Comparison of ENCODE assay signal across 7 cellular contexts in the genomic region with DNA sequence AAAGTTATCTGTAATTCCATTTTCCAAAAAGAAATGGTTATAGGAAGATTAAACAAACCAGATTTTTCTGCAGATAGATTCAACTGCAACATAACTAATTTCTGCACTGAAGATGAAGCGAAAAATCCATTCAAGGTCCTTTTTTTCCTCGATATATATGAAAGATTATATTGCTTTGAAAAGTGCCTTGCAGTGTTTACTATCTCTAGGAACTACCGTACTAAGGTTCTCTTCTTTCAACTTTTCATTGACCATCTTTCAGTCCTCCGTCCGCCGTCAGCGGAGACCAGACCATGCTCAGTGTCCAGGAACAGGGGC. TPM values are rescaled to one million over a fixed set of nuclear protein-coding genes. Genes with fewer than 3 reads are reported as not detected.
DNase-seq lines count a peak whose midpoint lies in the region; ATAC-seq lines count a peak whose summit lies in the region.

No MANE protein-coding gene starts in this region.

- DNase-seq in HS-27A (ENCODE audit: low read depth) (peak; percentile 8), immature natural killer cell (peak in 1 of 3 donors; percentile 1), NOMO-1 treated with dmso at 0.1 percent for 144 hours (lab: John Stamatoyannopoulos, UW; ENCODE audit: unreplicated experiment) (no peak), DMS 273 (lab: John Stamatoyannopoulos, UW; ENCODE audit: unreplicated experiment) (no peak)

- H3K4me3 Mint-ChIP-seq in activated naive CD8-positive, alpha-beta T cell = peak overlapping the region; percentile 87
- peak overlapping the region; percentile 78 to 91 (median 82) for H3K4me3 Mint-ChIP-seq in immature natural killer cell

- peak overlapping the region; percentile 88 to 96 for H3K9ac ChIP-seq in stomach smooth muscle (ENCODE audit: low read length in 2 of 2)

- peaks cover 0 to 4% of the 10 kb centered on the region in 2 donors for H3K36me3 ChIP-seq in stomach smooth muscle (ENCODE audit: control insufficient read depth in 2 of 2, insufficient read depth in 2 of 2, low read length in 2 of 2)

- peaks cover 13% of the 10 kb centered on the region for H3K4me1 ChIP-seq in stomach smooth muscle (ENCODE audit: control insufficient read depth, insufficient read depth, low read length)

- H3K27me3 ChIP-seq in stomach smooth muscle (ENCODE audit: control insufficient read depth in 1 of 2, insufficient read depth in 2 of 2, low read length in 2 of 2) = no peaks in the 10 kb centered on the region

- peaks cover 10% of the 10 kb centered on the region for H3K27me3 Mint-ChIP-seq in activated naive CD8-positive, alpha-beta T cell
- H3K27me3 Mint-ChIP-seq in immature natural killer cell (ENCODE audit: low read depth in 3 of 3) = peaks cover under 1 to 10% (median 8%) of the 10 kb centered on the region in 3 donors

- H3K9me3 ChIP-seq in stomach smooth muscle (ENCODE audit: control insufficient read depth in 2 of 2, low read length in 2 of 2) = no peaks in the 10 kb centered on the region

- H3K4me3 ChIP-seq in stomach smooth muscle (ENCODE audit: low read length in 2 of 2) = peak overlapping the region; percentile 89 to 98

- H3K27ac ChIP-seq in stomach smooth muscle (ENCODE audit: low read length) = peak overlapping the region; percentile 77

- no peak for ATAC-seq in HG02798 (IDR thresholded peaks at IDR 0.05; ENCODE audit: poor library complexity, unreplicated experiment)

- H3K27ac Mint-ChIP-seq in activated naive CD8-positive, alpha-beta T cell = peak overlapping the region; percentile 31
- peak overlapping the region; percentile 32 to 76 (median 52) for H3K27ac Mint-ChIP-seq in immature natural killer cell

- peaks cover 41% of the 10 kb centered on the region for H3K4me1 Mint-ChIP-seq in activated naive CD8-positive, alpha-beta T cell (ENCODE audit: low read depth)
- H3K4me1 Mint-ChIP-seq in immature natural killer cell = peaks cover 39 to 58% of the 10 kb centered on the region in 2 donors

- H3K36me3 Mint-ChIP-seq in activated naive CD8-positive, alpha-beta T cell = peaks cover 14% of the 10 kb centered on the region
- peaks cover 4 to 16% (median 16%) of the 10 kb centered on the region in 3 donors for H3K36me3 Mint-ChIP-seq in immature natural killer cell

- no peaks in the 10 kb centered on the region for H3K9me3 Mint-ChIP-seq in activated naive CD8-positive, alpha-beta T cell (ENCODE audit: low read depth)
- H3K9me3 Mint-ChIP-seq in immature natural killer cell = no peaks in the 10 kb centered on the region

RNA-seq across cellular contexts. Expression of gene ZNF322, which starts 0.5 kb away (rescaled TPM):
- 10 to 100 TPM in 2 of 3 donors, 1 to 10 TPM in 1; 6.8 to 17.7 (median 12.9) TPM for polyA plus RNA-seq in immature natural killer cell
